In genomic region chr13:75165543-75166230, GRCh38 we compare ENCODE assay signal across 1 cellular context.
TF ChIP-seq lines count a peak whose summit lies in the region.

No MANE protein-coding gene starts in this region.

TF ChIP-seq in GM23338, 12 proteins besides CTCF, POLR2A, EP300 and RAD21 (continued from another document):
- TF ChIP-seq ZNF462 (CRISPR knock-in tag; IDR thresholded peaks at IDR 0.05), result no peak
- no peak for TF ChIP-seq ZNF114 (CRISPR knock-in tag; IDR thresholded peaks at IDR 0.05)
- TF ChIP-seq CREB1 (CRISPR knock-in tag; IDR thresholded peaks at IDR 0.05; ENCODE audit: low read depth), result no peak
- TF ChIP-seq STAT1 (IDR thresholded peaks at IDR 0.05; ENCODE audit: unreplicated experiment), result no peak
- TF ChIP-seq REST (IDR thresholded peaks at IDR 0.05; ENCODE audit: unreplicated experiment), result no peak
- no peak for TF ChIP-seq EZH2 (IDR thresholded peaks at IDR 0.05; ENCODE audit: low read depth, unreplicated experiment)
- TF ChIP-seq EZH2phosphoT487 (IDR thresholded peaks at IDR 0.05; ENCODE audit: unreplicated experiment), result no peak
